Comparison of ENCODE assay signal across 8 cellular contexts in genomic region chr10:71964669-71965515, GRCh38. TPM values are rescaled to one million over a fixed set of nuclear protein-coding genes. Genes with fewer than 3 reads are reported as not detected.
DNase-seq lines count a peak whose midpoint lies in the region; ATAC-seq and TF ChIP-seq lines count a peak whose summit lies in the region.

No MANE protein-coding gene starts in this region.

- peaks cover 38% of the 10 kb centered on the region for H3K27me3 ChIP-seq in CD4-positive, alpha-beta T cell (ENCODE audit: control insufficient read depth, insufficient read depth, low read length)
- no peaks in the 10 kb centered on the region for H3K27me3 ChIP-seq in adipocyte (replicated peaks; ENCODE audit: control insufficient read depth, insufficient read depth, low read length)
- no peaks in the 10 kb centered on the region for H3K27me3 ChIP-seq in right cardiac atrium (ENCODE audit: control insufficient read depth, insufficient read depth)

- peaks cover 8% of the 10 kb centered on the region for H3K4me1 Mint-ChIP-seq in CD4-positive, alpha-beta T cell (ENCODE audit: low read depth)

- no peaks in the 10 kb centered on the region for H3K36me3 ChIP-seq in adipocyte (ENCODE audit: control insufficient read depth, insufficient read depth, low read length, severe bottlenecking)

- H3K4me1 ChIP-seq in adipocyte (ENCODE audit: control insufficient read depth, insufficient read depth, low read length) = peaks cover 47% of the 10 kb centered on the region
- peaks cover 10% of the 10 kb centered on the region for H3K4me1 ChIP-seq in right cardiac atrium (ENCODE audit: control insufficient read depth, insufficient read depth, low read length)

- H3K9me3 Mint-ChIP-seq in CD4-positive, alpha-beta T cell = no peaks in the 10 kb centered on the region

- H3K27ac ChIP-seq in CD4-positive, alpha-beta T cell (ENCODE audit: low read depth, low read length) = no peak overlapping the region
- H3K27ac ChIP-seq in right cardiac atrium (ENCODE audit: low read length) = peak overlapping the region; percentile 90

- H3K27me3 Mint-ChIP-seq in CD4-positive, alpha-beta T cell = peaks cover 61% of the 10 kb centered on the region

- no peaks in the 10 kb centered on the region for H3K9me3 ChIP-seq in CD4-positive, alpha-beta T cell (ENCODE audit: control insufficient read depth, low read length)
- H3K9me3 ChIP-seq in adipocyte (ENCODE audit: control insufficient read depth, low read length) = no peaks in the 10 kb centered on the region
- no peaks in the 10 kb centered on the region for H3K9me3 ChIP-seq in right cardiac atrium (ENCODE audit: control insufficient read depth, low read length)

- TF ChIP-seq CTCF in CD4-positive, alpha-beta T cell (IDR thresholded peaks at IDR 0.05) = no peak

- intact Hi-C loops in CD4-positive, alpha-beta T cell (cut with DNase I, micrococcal nuclease) = no loop called here
- intact Hi-C loops in right cardiac atrium (cut with DNase I) = loop anchor here in 3 of 4 donors (5.0 to 10.0 kb wide), 3 partner anchors 67 to 370 kb away; no protein-coding TSS in a partner anchor

- CTCF ChIA-PET in CD4-positive, alpha-beta T cell (lab: Charles Lee) = no interaction called here

- no peak overlapping the region for H3K27ac Mint-ChIP-seq in CD4-positive, alpha-beta T cell

- peak; percentile 56 for ATAC-seq in CD4-positive, alpha-beta T cell (ENCODE audit: poor library complexity)
- ATAC-seq in right cardiac atrium (peak; percentile 61 to 75), GM18873 (IDR thresholded peaks at IDR 0.05; ENCODE audit: low FRiP score, unreplicated experiment) (no peak), GM21447 (IDR thresholded peaks at IDR 0.05; ENCODE audit: unreplicated experiment) (no peak), GM18502 (IDR thresholded peaks at IDR 0.05; ENCODE audit: poor library complexity, unreplicated experiment) (no peak)

- DNase-seq in CD4-positive, alpha-beta T cell = peak in 1 of 10 experiments; percentile 7
- DNase-seq in NCI-H526 (lab: John Stamatoyannopoulos, UW) (peak; percentile 22 to 63), adipocyte (ENCODE audit: low read depth) (peak; percentile 90), right cardiac atrium (peak; percentile 83 to 90 (median 88)), retina (peak; percentile 74)

- peak overlapping the region; percentile 99 for H3K9ac ChIP-seq in adipocyte (ENCODE audit: low read length)

- H3K4me3 ChIP-seq in adipocyte (ENCODE audit: low read length) = peak overlapping the region; percentile 97
- peak overlapping the region; percentile 78 for H3K4me3 ChIP-seq in right cardiac atrium (ENCODE audit: low read length)

- no peaks in the 10 kb centered on the region for H3K36me3 Mint-ChIP-seq in CD4-positive, alpha-beta T cell (ENCODE audit: low read depth)

- 1% methylated on average over 59 of the region's 59 CpGs for WGBS in right cardiac atrium

- POLR2A ChIA-PET in CD4-positive, alpha-beta T cell (lab: Charles Lee) = no interaction called here

- H3K4me3 Mint-ChIP-seq in CD4-positive, alpha-beta T cell = peak overlapping the region; percentile 82

RNA-seq across cellular contexts. Expression of gene CHST3, which starts 0.7 kb away (rescaled TPM):
- not detected for total RNA-seq in CD4-positive, alpha-beta T cell
- total RNA-seq in right cardiac atrium = 10 to 100 TPM; 19.8 to 37.0 (median 23.3) TPM
- polyA plus RNA-seq in right cardiac atrium = 14.9 TPM

Comparison
In these comparisons a context has a peak if more than half of its experiments do, and no peak if none do; other contexts are left out.
1. ATAC-seq: peak in CD4-positive, alpha-beta T cell (single experiment) and right cardiac atrium (2 of 2); none in GM18873 (single experiment), GM21447 (single experiment) and GM18502 (single experiment).
2. RNA of gene CHST3, which starts 0.7 kb away (total RNA-seq): 19.8 to 37.0 TPM in right cardiac atrium; not detected in CD4-positive, alpha-beta T cell; every median in the first group is over 10 times any median in the second.
3. intact Hi-C loops: an anchor here in right cardiac atrium (5.0 to 10.0 kb wide); none called in CD4-positive, alpha-beta T cell.